1 cellular context compared by ENCODE assay signal in the genomic region with DNA sequence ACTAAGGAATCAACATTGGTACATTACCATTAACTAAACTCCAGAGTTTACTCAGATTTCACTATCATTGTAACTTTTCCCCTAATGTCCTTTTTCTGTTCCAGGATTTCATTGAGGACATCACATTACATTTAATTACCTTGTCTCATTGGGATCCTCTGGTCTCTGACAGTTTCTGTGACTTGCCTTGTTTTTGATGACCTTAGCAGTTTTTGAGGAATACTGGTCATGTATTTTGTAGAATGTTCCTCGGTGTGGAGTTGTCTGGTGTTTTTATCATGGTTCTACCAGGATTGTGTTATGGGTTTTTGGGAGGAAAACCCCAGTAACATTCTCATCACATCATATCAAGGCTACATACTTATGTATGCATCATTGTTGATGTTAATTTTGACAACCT.
A peak's percentile ranks its signal among the peaks of the same experiment; 100 is the strongest.
TF ChIP-seq lines count a peak whose summit lies in the region.

No MANE protein-coding gene starts in this region.

TF ChIP-seq in HepG2, 621 proteins besides CTCF, POLR2A, EP300 and RAD21 (continued from another document):
- TF ChIP-seq, protein P1, sequence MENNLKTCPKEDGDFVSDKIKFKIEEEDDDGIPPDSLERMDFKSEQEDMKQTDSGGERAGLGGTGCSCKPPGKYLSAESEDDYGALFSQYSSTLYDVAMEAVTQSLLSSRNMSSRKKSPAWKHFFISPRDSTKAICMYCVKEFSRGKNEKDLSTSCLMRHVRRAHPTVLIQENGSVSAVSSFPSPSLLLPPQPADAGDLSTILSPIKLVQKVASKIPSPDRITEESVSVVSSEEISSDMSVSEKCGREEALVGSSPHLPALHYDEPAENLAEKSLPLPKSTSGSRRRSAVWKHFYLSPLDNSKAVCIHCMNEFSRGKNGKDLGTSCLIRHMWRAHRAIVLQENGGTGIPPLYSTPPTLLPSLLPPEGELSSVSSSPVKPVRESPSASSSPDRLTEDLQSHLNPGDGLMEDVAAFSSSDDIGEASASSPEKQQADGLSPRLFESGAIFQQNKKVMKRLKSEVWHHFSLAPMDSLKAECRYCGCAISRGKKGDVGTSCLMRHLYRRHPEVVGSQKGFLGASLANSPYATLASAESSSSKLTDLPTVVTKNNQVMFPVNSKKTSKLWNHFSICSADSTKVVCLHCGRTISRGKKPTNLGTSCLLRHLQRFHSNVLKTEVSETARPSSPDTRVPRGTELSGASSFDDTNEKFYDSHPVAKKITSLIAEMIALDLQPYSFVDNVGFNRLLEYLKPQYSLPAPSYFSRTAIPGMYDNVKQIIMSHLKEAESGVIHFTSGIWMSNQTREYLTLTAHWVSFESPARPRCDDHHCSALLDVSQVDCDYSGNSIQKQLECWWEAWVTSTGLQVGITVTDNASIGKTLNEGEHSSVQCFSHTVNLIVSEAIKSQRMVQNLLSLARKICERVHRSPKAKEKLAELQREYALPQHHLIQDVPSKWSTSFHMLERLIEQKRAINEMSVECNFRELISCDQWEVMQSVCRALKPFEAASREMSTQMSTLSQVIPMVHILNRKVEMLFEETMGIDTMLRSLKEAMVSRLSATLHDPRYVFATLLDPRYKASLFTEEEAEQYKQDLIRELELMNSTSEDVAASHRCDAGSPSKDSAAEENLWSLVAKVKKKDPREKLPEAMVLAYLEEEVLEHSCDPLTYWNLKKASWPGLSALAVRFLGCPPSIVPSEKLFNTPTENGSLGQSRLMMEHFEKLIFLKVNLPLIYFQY (CRISPR knock-in tag; IDR thresholded peaks at IDR 0.05; ENCODE audit: borderline replicate concordance), result no peak
- TF ChIP-seq MAFF (IDR thresholded peaks at IDR 0.05; ENCODE audit: low read depth, low read length) (peak; percentile 98), XBP1 (CRISPR knock-in tag; IDR thresholded peaks at IDR 0.05) (no peak), FOXK1 (CRISPR knock-in tag; IDR thresholded peaks at IDR 0.05; ENCODE audit: borderline replicate concordance, low read depth) (no peak)
